In the genomic region with DNA sequence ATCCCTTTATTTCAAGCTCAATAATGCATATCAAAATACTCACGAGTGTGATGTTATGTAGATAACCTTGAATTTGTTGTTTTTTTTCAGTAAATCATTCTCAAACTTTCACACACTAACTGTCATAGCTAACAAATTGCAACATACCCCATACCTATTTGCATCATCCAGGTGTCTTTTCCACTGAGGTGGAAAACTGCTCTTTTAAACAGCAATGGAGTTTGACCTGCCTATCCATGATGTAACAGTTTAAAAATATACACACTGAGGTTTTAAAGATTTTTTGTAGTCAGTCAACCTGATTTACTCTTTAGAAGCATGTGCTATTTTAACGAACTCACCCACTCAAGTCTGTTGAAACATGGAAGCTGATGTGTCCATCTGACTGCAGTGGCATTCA, we compare ENCODE assay signal across 26 cellular contexts.
"Had no signal": no experiment of that assay in that cellular context is flagged by ENCODE, and none has a peak within 500 bp of the region (broad histone marks: within the 10 kb centered on the region; RNA-seq: fewer than 3 reads in every experiment).

No MANE protein-coding gene starts in this region.

- H3K36me3 Mint-ChIP-seq: activated naive CD4-positive, alpha-beta T cell treated with anti-CD3 and anti-CD28 coated beads, Interleukin-2, amount 10 ng/mL, durations not matched to agents 7 days and 5 days; activated naive CD8-positive, alpha-beta T cell treated with anti-CD3 and anti-CD28 coated beads, Interleukin-2, amount 10 ng/mL, durations not matched to agents 7 days and 5 days; stimulated activated naive B cell treated with anti-CD40 and anti-IgM and Interleukin-4, amounts not matched to agents 10 μg/mL and 1 μg/mL and 100 μg/mL, for 72 hours had no signal

- H3K27me3 ChIP-seq: ascending aorta, brain microvascular endothelial cell, esophagus squamous epithelium, heart right ventricle, sigmoid colon, stomach, thyroid gland, upper lobe of left lung, vagina had no signal

- H3K4me1 ChIP-seq: ascending aorta, esophagus squamous epithelium, heart right ventricle, left ventricle myocardium inferior, thyroid gland, upper lobe of left lung, vagina had no signal

- H3K4me1 Mint-ChIP-seq: activated naive CD4-positive, alpha-beta T cell treated with anti-CD3 and anti-CD28 coated beads, Interleukin-2, amount 10 ng/mL, durations not matched to agents 7 days and 5 days; activated naive CD8-positive, alpha-beta T cell treated with anti-CD3 and anti-CD28 coated beads, Interleukin-2, amount 10 ng/mL, durations not matched to agents 7 days and 5 days; endodermal cell; stimulated activated naive B cell treated with anti-CD40 and anti-IgM and Interleukin-4, amounts not matched to agents 10 μg/mL and 1 μg/mL and 100 μg/mL, for 72 hours had no signal

- H3K4me3 Mint-ChIP-seq: activated naive CD4-positive, alpha-beta T cell treated with anti-CD3 and anti-CD28 coated beads, Interleukin-2, amount 10 ng/mL, durations not matched to agents 7 days and 5 days; activated naive CD8-positive, alpha-beta T cell treated with anti-CD3 and anti-CD28 coated beads, Interleukin-2, amount 10 ng/mL, durations not matched to agents 7 days and 5 days; activated T-helper 1 cell treated with anti-CD3 and anti-CD28 coated beads, Interleukin-12 subunit alpha, Interleukin-12 subunit beta, Interleukin-2, Interleukin-4 antibody, amounts not matched to agents 30 ng/mL and 10 ng/mL and 1 ng/mL, durations not matched to agents 14 hours and 24 hours and 36 hours; endodermal cell; nephron; stimulated activated naive B cell treated with anti-CD40 and anti-IgM and Interleukin-4, amounts not matched to agents 10 μg/mL and 1 μg/mL and 100 μg/mL, for 72 hours had no signal

- H3K27ac ChIP-seq: ascending aorta, brain microvascular endothelial cell, esophagus squamous epithelium, heart right ventricle, left ventricle myocardium inferior, stomach, thyroid gland, upper lobe of left lung, vagina had no signal

- ATAC-seq: heart right ventricle; stimulated activated naive B cell treated with anti-CD40 and anti-IgM and Interleukin-4, amounts not matched to agents 10 μg/mL and 1 μg/mL and 100 μg/mL, for 72 hours had no signal

- H3K9me3 ChIP-seq: ascending aorta, esophagus squamous epithelium, left ventricle myocardium inferior, sigmoid colon, stomach, thyroid gland, upper lobe of left lung, vagina had no signal

- DNase-seq: activated CD4-positive, alpha-beta T cell treated with anti-CD3 and anti-CD28 coated beads for 4 hours; activated CD4-positive, alpha-beta T cell treated with anti-CD3 and anti-CD28 coated beads, Interleukin-2, amount 50 U/mL, for 48 hours; activated CD4-positive, CD25-positive, alpha-beta regulatory T cell; activated CD8-positive, alpha-beta memory T cell treated with anti-CD3 and anti-CD28 coated beads for 24 hours; activated gamma-delta T cell; activated naive CD4-positive, alpha-beta T cell treated with anti-CD3 and anti-CD28 coated beads, Interleukin-2, amount 10 ng/mL, durations not matched to agents 7 days and 5 days; activated naive CD8-positive, alpha-beta T cell treated with anti-CD3 and anti-CD28 coated beads, Interleukin-2, amount 10 ng/mL, durations not matched to agents 7 days and 5 days; brain microvascular endothelial cell; central memory CD4-positive, alpha-beta T cell; endodermal cell; esophagus squamous epithelium; foreskin melanocyte; heart right ventricle; kidney glomerular epithelial cell; left ventricle myocardium inferior; posterior cingulate gyrus; sigmoid colon; stimulated activated CD4-positive, alpha-beta T cell treated with anti-CD3 and anti-CD28 coated beads, Interleukin-1b, Interleukin-23, amount 100 ng/mL, for 48 hours; stimulated activated naive B cell treated with anti-CD40 and anti-IgM and Interleukin-4, amounts not matched to agents 10 μg/mL and 1 μg/mL and 100 μg/mL, for 72 hours; stomach; thyroid gland; upper lobe of left lung had no signal

- H3K36me3 ChIP-seq: ascending aorta, brain microvascular endothelial cell, esophagus squamous epithelium, heart right ventricle, left ventricle myocardium inferior, sigmoid colon, stomach, thyroid gland, upper lobe of left lung, vagina had no signal

- H3K27ac Mint-ChIP-seq: activated naive CD4-positive, alpha-beta T cell treated with anti-CD3 and anti-CD28 coated beads, Interleukin-2, amount 10 ng/mL, durations not matched to agents 7 days and 5 days; activated naive CD8-positive, alpha-beta T cell treated with anti-CD3 and anti-CD28 coated beads, Interleukin-2, amount 10 ng/mL, durations not matched to agents 7 days and 5 days; activated T-helper 1 cell treated with anti-CD3 and anti-CD28 coated beads, Interleukin-12 subunit alpha, Interleukin-12 subunit beta, Interleukin-2, Interleukin-4 antibody, amounts not matched to agents 30 ng/mL and 10 ng/mL and 1 ng/mL, durations not matched to agents 14 hours and 24 hours and 36 hours; endodermal cell; stimulated activated naive B cell treated with anti-CD40 and anti-IgM and Interleukin-4, amounts not matched to agents 10 μg/mL and 1 μg/mL and 100 μg/mL, for 72 hours had no signal

- H3K27me3 Mint-ChIP-seq: activated naive CD4-positive, alpha-beta T cell treated with anti-CD3 and anti-CD28 coated beads, Interleukin-2, amount 10 ng/mL, durations not matched to agents 7 days and 5 days; activated naive CD8-positive, alpha-beta T cell treated with anti-CD3 and anti-CD28 coated beads, Interleukin-2, amount 10 ng/mL, durations not matched to agents 7 days and 5 days; stimulated activated naive B cell treated with anti-CD40 and anti-IgM and Interleukin-4, amounts not matched to agents 10 μg/mL and 1 μg/mL and 100 μg/mL, for 72 hours had no signal

- H3K4me3 ChIP-seq: ascending aorta, esophagus squamous epithelium, heart right ventricle, left ventricle myocardium inferior, sigmoid colon, stomach, thyroid gland, upper lobe of left lung, vagina had no signal

- H3K9me3 Mint-ChIP-seq: activated T-helper 1 cell treated with anti-CD3 and anti-CD28 coated beads, Interleukin-12 subunit alpha, Interleukin-12 subunit beta, Interleukin-2, Interleukin-4 antibody, amounts not matched to agents 30 ng/mL and 10 ng/mL and 1 ng/mL, durations not matched to agents 14 hours and 24 hours and 36 hours; endodermal cell had no signal
